ENCODE assay signal across 8 cellular contexts in the genomic region with DNA sequence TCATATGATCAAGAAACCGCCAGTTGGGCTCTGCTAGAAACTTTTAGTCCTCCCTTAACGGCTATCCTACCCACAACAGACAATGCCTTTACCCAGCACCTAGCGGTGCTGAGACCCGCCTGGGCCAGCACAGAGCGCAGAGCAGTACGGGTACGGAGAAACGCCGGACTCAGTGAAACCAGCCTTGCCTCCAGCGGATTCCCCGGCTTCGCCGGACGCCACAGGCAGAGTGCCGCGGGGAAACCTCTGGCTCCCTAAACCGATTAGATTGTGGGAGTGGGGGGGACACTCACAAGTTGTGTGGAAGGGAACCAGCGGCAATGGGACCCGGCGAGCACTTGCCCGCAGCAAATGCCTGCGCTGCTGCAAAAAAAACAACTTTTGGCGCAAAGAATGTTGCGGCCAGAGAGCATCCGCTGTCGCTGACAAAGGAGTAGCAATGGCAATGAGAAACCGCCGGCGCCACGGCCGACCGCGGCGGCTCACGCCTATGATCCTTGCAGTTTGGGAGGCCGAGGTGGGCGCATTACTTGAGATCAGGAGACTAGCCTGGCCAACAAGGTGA.
DNase-seq lines count a peak whose midpoint lies in the region; ATAC-seq and TF ChIP-seq lines count a peak whose summit lies in the region.

No MANE protein-coding gene starts in this region.

- H3K4me1 ChIP-seq in A673 (ENCODE audit: insufficient read depth, low read length, poor library complexity, severe bottlenecking) (peaks cover 17% of the 10 kb centered on the region), duodenal mucosa (ENCODE audit: control insufficient read depth in 1 of 2, insufficient read depth in 2 of 2, low read length in 2 of 2) (peaks cover 6 to 13% of the 10 kb centered on the region in 2 donors), ovary (ENCODE audit: insufficient read depth) (no peaks in the 10 kb centered on the region), uterus (no peaks in the 10 kb centered on the region)

- POLR2A ChIA-PET in A673 (lab: Charles Lee; ENCODE audit: low non-redundant PET): no interaction called here

- no TSS peak for BruUV-seq in A673 (replicated peaks; lab: Mats Ljungman, UMichigan)

- H3K27me3 ChIP-seq in A673 (replicated peaks; ENCODE audit: insufficient read depth, low read depth, low read length, poor library complexity): no peaks in the 10 kb centered on the region
- peaks cover 37 to 44% of the 10 kb centered on the region in 2 donors for H3K27me3 ChIP-seq in duodenal mucosa (ENCODE audit: control insufficient read depth in 1 of 2, insufficient read depth in 2 of 2, low read length in 2 of 2)
- H3K27me3 ChIP-seq in ovary: no peaks in the 10 kb centered on the region
- peaks cover 13 to 34% of the 10 kb centered on the region in 2 donors for H3K27me3 ChIP-seq in uterus

- TF ChIP-seq EP300 in ovary (IDR thresholded peaks at IDR 0.05): no peak

- no peak for DNase-seq in A673 (ENCODE audit: low spot score)
- DNase-seq in activated CD4-positive, alpha-beta T cell treated with anti-CD3 and anti-CD28 coated beads for 24 hours (ENCODE audit: low read depth in 2 of 2): peak; percentile 21 to 44
- peak in 4 of 5 donors; percentile 23 to 51 (median 32) for DNase-seq in ovary
- DNase-seq in uterus: peak in 1 of 2 donors; percentile 22
- DNase-seq in NCI-H146 (lab: John Stamatoyannopoulos, UW): no peak

- H3K9me3 ChIP-seq in A673 (ENCODE audit: low read depth, low read length, poor library complexity, severe bottlenecking) (peaks cover 24% of the 10 kb centered on the region), duodenal mucosa (ENCODE audit: control insufficient read depth in 1 of 2, low read length in 2 of 2) (no peaks in the 10 kb centered on the region), ovary (peaks cover 0 to 3% of the 10 kb centered on the region in 2 donors), uterus (no peaks in the 10 kb centered on the region)

- peak overlapping the region; percentile 33 to 67 for H3K9ac ChIP-seq in duodenal mucosa (ENCODE audit: low read depth in 1 of 2, low read length in 2 of 2)

- TF ChIP-seq POLR2A in ovary (IDR thresholded peaks at IDR 0.05): no peak
- no peak for TF ChIP-seq POLR2A in uterus (IDR thresholded peaks at IDR 0.05)

- H3K4me3 ChIP-seq in A673 (ENCODE audit: low read depth, low read length, poor library complexity, severe bottlenecking): peak overlapping the region; percentile 49
- peak overlapping the region; percentile 65 to 71 for H3K4me3 ChIP-seq in duodenal mucosa (ENCODE audit: low read depth in 1 of 2, low read length in 2 of 2)
- peak overlapping the region; percentile 55 for H3K4me3 ChIP-seq in ovary
- peak overlapping the region; percentile 10 to 49 for H3K4me3 ChIP-seq in uterus

- ATAC-seq in GM19023 (IDR thresholded peaks at IDR 0.05; ENCODE audit: unreplicated experiment): peak; percentile 28
- peak; percentile 21 for ATAC-seq in HG03280 (IDR thresholded peaks at IDR 0.05; ENCODE audit: unreplicated experiment)

- intact Hi-C loops in A673 (cut with micrococcal nuclease; ENCODE audit: unreplicated experiment): loop anchor here (2.0 to 5.0 kb wide), 4 partner anchors 55 to 170 kb away; a partner anchor contains a TSS
- intact Hi-C loops in ovary (cut with DNase I): loop anchor here in 1 of 4 donors (2.0 kb wide), 1 partner anchor 43 kb away; no protein-coding TSS in a partner anchor
- intact Hi-C loops in uterus (cut with DNase I; ENCODE audit: low total_unique reads): no loop called here

- WGBS in ovary, 3 donors: 1 to 4% (median 3%) methylated on average over 37 of the region's 37 CpGs

- CTCF ChIA-PET in A673 (lab: Charles Lee): no interaction called here

- no peaks in the 10 kb centered on the region for H3K36me3 ChIP-seq in A673 (ENCODE audit: insufficient read depth, low read length, poor library complexity, severe bottlenecking)
- H3K36me3 ChIP-seq in duodenal mucosa (ENCODE audit: control insufficient read depth in 1 of 2, insufficient read depth in 2 of 2, low read length in 2 of 2): no peaks in the 10 kb centered on the region
- no peaks in the 10 kb centered on the region for H3K36me3 ChIP-seq in ovary
- H3K36me3 ChIP-seq in uterus: no peaks in the 10 kb centered on the region

- H3K27ac ChIP-seq in A673 (ENCODE audit: low read depth, low read length, poor library complexity, severe bottlenecking) (peak overlapping the region; percentile 96), duodenal mucosa (ENCODE audit: low read depth, low read length) (peak overlapping the region; percentile 87), ovary (peak overlapping the region in 1 of 2 donors; percentile 4), uterus (peak overlapping the region; percentile 74 to 81)

- TF ChIP-seq CTCF in A673 (conservative IDR thresholded peaks at IDR 0.05; ENCODE audit: low read depth, low read length): no peak
- TF ChIP-seq CTCF in ovary (IDR thresholded peaks at IDR 0.05): no peak
- no peak for TF ChIP-seq CTCF in uterus (IDR thresholded peaks at IDR 0.05)

Comparison
In these comparisons a context has a peak if more than half of its experiments do, and no peak if none do; other contexts are left out.
1. DNase-seq: peak in activated CD4-positive, alpha-beta T cell treated with anti-CD3 and anti-CD28 coated beads for 24 hours (2 of 2) and ovary (4 of 5); none in A673 (single experiment) and NCI-H146 (single experiment).
2. Peak in every context shown above with its lines, with median percentiles within 50 percentile points of each other: H3K4me3 ChIP-seq.